1 cellular context compared by ENCODE assay signal in genomic region chr16:27572711-27573110, GRCh38.
TF ChIP-seq lines count a peak whose summit lies in the region.

No MANE protein-coding gene starts in this region.

TF ChIP-seq in HepG2, 621 proteins besides CTCF, POLR2A, EP300 and RAD21:
- TF ChIP-seq CEBPB (IDR thresholded peaks at IDR 0.05; ENCODE audit: borderline replicate concordance, low read depth, low read length) = 0 out of 2 replicates have a peak, but pooled peaks have one; percentile 16
- no peak for TF ChIP-seq MIXL1 (CRISPR knock-in tag; IDR thresholded peaks at IDR 0.05)
- TF ChIP-seq ZBTB20 (CRISPR knock-in tag; IDR thresholded peaks at IDR 0.05; ENCODE audit: borderline replicate concordance, low read depth) = no peak
- no peak for TF ChIP-seq SMARCC2 (IDR thresholded peaks at IDR 0.05)
- TF ChIP-seq ZBTB49 (CRISPR knock-in tag; IDR thresholded peaks at IDR 0.05; ENCODE audit: borderline replicate concordance) = no peak
TF ChIP-seq in HepG2: peak in this region for 1.
